ENCODE assay signal across 8 cellular contexts in the genomic region with DNA sequence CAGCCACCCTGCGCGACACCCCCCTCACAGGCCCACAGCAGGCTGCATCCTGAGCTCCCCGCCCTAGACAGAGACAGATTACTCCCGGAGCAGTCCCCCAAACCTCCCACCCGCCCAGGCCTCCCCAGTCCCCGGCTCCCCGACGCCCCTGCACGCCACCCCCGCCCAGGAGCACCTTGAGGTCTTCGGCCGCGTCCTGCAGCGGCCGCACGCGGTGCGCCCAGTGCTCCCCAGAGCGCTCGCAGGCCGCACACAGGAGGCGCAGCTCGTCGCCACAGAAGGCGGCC. TPM values are rescaled to one million over a fixed set of nuclear protein-coding genes. Genes with fewer than 3 reads are reported as not detected.
DNase-seq lines count a peak whose midpoint lies in the region; ATAC-seq, FAIRE-seq and TF ChIP-seq lines count a peak whose summit lies in the region.

No MANE protein-coding gene starts in this region.

- DNase-seq in T-cell, result no peak
- no peak for DNase-seq in left ventricle myocardium inferior
- peak; percentile 27 for DNase-seq in small intestine
- no peak for DNase-seq in MV-4-11 (lab: John Stamatoyannopoulos, UW)
- DNase-seq in NOMO-1 (lab: John Stamatoyannopoulos, UW; ENCODE audit: unreplicated experiment in 2 of 2), result no peak
- no peak for DNase-seq in central memory CD4-positive, alpha-beta T cell

- CTCF ChIA-PET in T-cell (lab: Charles Lee), result interaction anchor here (0.7 to 1.3 kb wide), 3 partner anchors 11 to 383 kb away, joined by 3 to 8 read pairs (median 4); partner anchors contain the start of gene TRIM17 (in 1 of the 2)

- whole genome bisulfite sequencing in small intestine, 3 donors, result 0 to 1% (median 0%) methylated on average over 18 to 25 of the region's 25 CpGs

- TF ChIP-seq CTCF in left ventricle myocardium inferior (IDR thresholded peaks at IDR 0.05; ENCODE audit: borderline replicate concordance), result no peak

- no peaks in the 10 kb centered on the region for H3K9me3 ChIP-seq in left ventricle myocardium inferior (replicated peaks)
- no peaks in the 10 kb centered on the region for H3K9me3 ChIP-seq in small intestine (ENCODE audit: control insufficient read depth, low read depth)

- intact Hi-C loops in left ventricle myocardium inferior (cut with micrococcal nuclease), result no loop called here

- H3K27ac ChIP-seq in left ventricle myocardium inferior (replicated peaks) (peak overlapping the region; percentile 90), small intestine (ENCODE audit: low read depth in 1 of 2, low read length in 1 of 2) (peak overlapping the region; percentile 90 to 91)

- peak overlapping the region; percentile 87 for H3K27ac Mint-ChIP-seq in T-cell

- FAIRE-seq in small intestine (lab: Jason Lieb, UNC), result no peak

- POLR2A ChIA-PET in T-cell (lab: Charles Lee), result interaction anchor here in 1 of 2 donors (0.7 kb wide), 1 partner anchor 237 kb away, joined by 3 read pairs; no protein-coding TSS in a partner anchor

- H3K9me3 Mint-ChIP-seq in T-cell, result no peaks in the 10 kb centered on the region

- ATAC-seq in GM18867 (IDR thresholded peaks at IDR 0.05; ENCODE audit: unreplicated experiment) (peak; percentile 22), HG02840 (IDR thresholded peaks at IDR 0.05; ENCODE audit: low FRiP score, unreplicated experiment) (peak; percentile 20), T-cell (replicated peaks in 1 of 4) (peak in 3 of 4 experiments; percentile 2 to 21 (median 10))

- H3K36me3 ChIP-seq in left ventricle myocardium inferior, result peaks cover 4% of the 10 kb centered on the region
- H3K36me3 ChIP-seq in small intestine (ENCODE audit: control insufficient read depth in 2 of 2, insufficient read depth in 2 of 2, low read length in 2 of 2), result peaks cover 0 to 1% of the 10 kb centered on the region in 2 donors

- H3K4me1 ChIP-seq in left ventricle myocardium inferior (peaks cover 49% of the 10 kb centered on the region), small intestine (ENCODE audit: control insufficient read depth in 2 of 2, insufficient read depth in 1 of 2, low read depth in 1 of 2, low read length in 1 of 2) (peaks cover 4 to 17% of the 10 kb centered on the region in 2 donors)

- peaks cover 46 to 60% (median 55%) of the 10 kb centered on the region in 3 donors for H3K4me1 Mint-ChIP-seq in T-cell

- H3K4me3 Mint-ChIP-seq in T-cell, result peak overlapping the region; percentile 89 to 93 (median 93)

- H3K27me3 ChIP-seq in left ventricle myocardium inferior (ENCODE audit: low read depth) (no peaks in the 10 kb centered on the region), small intestine (ENCODE audit: control insufficient read depth in 2 of 2, insufficient read depth in 2 of 2, low read length in 2 of 2) (no peaks in the 10 kb centered on the region)

- peaks cover 3% of the 10 kb centered on the region for H3K36me3 Mint-ChIP-seq in T-cell

- H3K4me3 ChIP-seq in left ventricle myocardium inferior (peak overlapping the region; percentile 99), small intestine (ENCODE audit: low read depth in 1 of 2, low read length in 2 of 2) (peak overlapping the region; percentile 96 to 98)

- H3K27me3 Mint-ChIP-seq in T-cell, result no peaks in the 10 kb centered on the region

RNA-seq across cellular contexts. Expression of gene TRIM11, which starts 0.7 kb away (rescaled TPM):
- 10 to 100 TPM; 36.4 to 66.6 (median 61.7) TPM for total RNA-seq in T-cell
- total RNA-seq in left ventricle myocardium inferior, result 6.2 TPM
- 10 to 100 TPM; 16.8 to 21.6 (median 19.1) TPM for polyA plus RNA-seq in small intestine

RNA-seq across cellular contexts. Expression of gene TRIM17, which starts 10.7 kb away (rescaled TPM):
- 1 to 10 TPM in 4 of 5 donors, under 1 TPM in 1; 0.90 to 4.7 (median 1.7) TPM for total RNA-seq in T-cell
- 0.36 TPM for total RNA-seq in left ventricle myocardium inferior
- polyA plus RNA-seq in small intestine, result under 1 TPM in 1 of 3 donors, not detected in 2; 0.48 TPM
